15 cellular contexts compared by ENCODE assay signal in the genomic region with DNA sequence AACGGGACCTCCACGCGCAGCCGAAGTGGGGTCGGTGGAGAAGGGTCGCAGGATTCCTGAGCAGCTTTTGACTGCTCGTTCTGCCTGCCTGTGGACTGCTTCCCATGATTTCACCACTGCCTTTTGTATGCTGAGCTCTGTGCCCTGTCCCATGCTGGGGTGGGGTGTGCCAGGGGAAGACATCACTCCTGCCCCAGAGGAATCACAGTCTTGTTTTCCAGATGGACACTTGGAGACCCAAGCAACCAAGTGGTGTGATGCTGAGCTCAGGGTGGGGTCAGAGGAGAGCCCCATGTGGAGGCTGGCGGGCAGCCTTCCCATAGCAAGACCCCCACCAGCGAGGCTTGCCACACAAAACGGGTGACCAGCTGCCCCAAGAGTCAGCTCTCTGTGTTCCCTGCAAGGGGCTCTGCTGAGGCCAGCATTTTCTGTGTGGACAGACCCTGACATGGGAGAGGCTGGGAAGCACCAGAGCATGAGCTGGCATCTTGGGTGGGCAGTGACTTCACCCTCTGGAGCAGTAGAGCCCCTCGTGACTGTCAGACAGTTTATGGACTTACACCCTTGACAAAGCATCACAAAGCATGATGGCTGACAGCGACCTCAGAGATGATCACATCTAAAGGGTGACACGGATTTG.
A peak's percentile ranks its signal among the peaks of the same experiment; 100 is the strongest.
DNase-seq lines count a peak whose midpoint lies in the region; ATAC-seq lines count a peak whose summit lies in the region.
"Had no signal": no experiment of that assay in that cellular context is flagged by ENCODE, and none has a peak within 500 bp of the region (broad histone marks: within the 10 kb centered on the region; RNA-seq: fewer than 3 reads in every experiment).

No MANE protein-coding gene starts in this region.

- H3K9me3 Mint-ChIP-seq in activated CD4-positive, alpha-beta T cell treated with anti-CD3 and anti-CD28 coated beads, Interleukin-2, amount 10 ng/mL, durations not matched to agents 24 days and 14 days, result no peaks in the 10 kb centered on the region
- H3K9me3 Mint-ChIP-seq: CD8-positive, alpha-beta memory T cell; GM23338 had no signal

- H3K4me3 Mint-ChIP-seq in activated CD4-positive, alpha-beta T cell treated with anti-CD3 and anti-CD28 coated beads, Interleukin-2, amount 10 ng/mL, durations not matched to agents 24 days and 14 days, result no peak overlapping the region
- H3K4me3 Mint-ChIP-seq: CD8-positive, alpha-beta memory T cell; GM23338 had no signal

- no peak overlapping the region for H3K27ac Mint-ChIP-seq in activated CD4-positive, alpha-beta T cell treated with anti-CD3 and anti-CD28 coated beads, Interleukin-2, amount 10 ng/mL, durations not matched to agents 24 days and 14 days
- H3K27ac Mint-ChIP-seq: GM23338 had no signal

- H3K36me3 Mint-ChIP-seq in activated CD4-positive, alpha-beta T cell treated with anti-CD3 and anti-CD28 coated beads, Interleukin-2, amount 10 ng/mL, durations not matched to agents 24 days and 14 days (ENCODE audit: low read depth), result no peaks in the 10 kb centered on the region

- peaks cover under 1% of the 10 kb centered on the region for H3K4me1 Mint-ChIP-seq in activated CD4-positive, alpha-beta T cell treated with anti-CD3 and anti-CD28 coated beads, Interleukin-2, amount 10 ng/mL, durations not matched to agents 24 days and 14 days

- H3K27ac ChIP-seq in caudate nucleus (ENCODE audit: low read depth, low read length) (peak overlapping the region; percentile 96), layer of hippocampus (ENCODE audit: low read depth, low read length) (peak overlapping the region; percentile 99)
- H3K27ac ChIP-seq: 22Rv1, BLaER1 had no signal

- H3K27me3 Mint-ChIP-seq in activated CD4-positive, alpha-beta T cell treated with anti-CD3 and anti-CD28 coated beads, Interleukin-2, amount 10 ng/mL, durations not matched to agents 24 days and 14 days, result peaks cover under 1% of the 10 kb centered on the region
- H3K27me3 Mint-ChIP-seq: CD8-positive, alpha-beta memory T cell had no signal

- intact Hi-C loops in activated CD4-positive, alpha-beta T cell treated with anti-CD3 and anti-CD28 coated beads, Interleukin-2, amount 10 ng/mL, durations not matched to agents 24 days and 14 days (cut with micrococcal nuclease), result no loop called here

- no peak for ATAC-seq in HG03442 (IDR thresholded peaks at IDR 0.05; ENCODE audit: unreplicated experiment)
- ATAC-seq: GM23338 had no signal

- peak; percentile 63 for DNase-seq in Ammon's horn (ENCODE audit: low spot score)
- DNase-seq in caudate nucleus (lab: John Stamatoyannopoulos, UW), result peak in 38 of 61 donors; percentile 23 to 85 (median 57)
- DNase-seq in nucleus accumbens (lab: John Stamatoyannopoulos, UW), result peak in 30 of 56 donors; percentile 31 to 79 (median 48)
- no peak for DNase-seq in NCI-H2227 treated with DMSO at 0.1 percent for 48 hours (lab: John Stamatoyannopoulos, UW)
- no peak for DNase-seq in activated CD4-positive, alpha-beta T cell treated with anti-CD3 and anti-CD28 coated beads, Interleukin-2, amount 10 ng/mL, durations not matched to agents 24 days and 14 days
- no peak for DNase-seq in stimulated activated CD4-positive, alpha-beta T cell treated with anti-CD3 and anti-CD28 coated beads, Interleukin-1b, Interleukin-23, amount 100 ng/mL, for 48 hours
- DNase-seq: Caco-2; CD8-positive, alpha-beta memory T cell; GF-D8; H7 had no signal

- H3K27me3 ChIP-seq in layer of hippocampus (ENCODE audit: control insufficient read depth, insufficient read depth, low read length), result no peaks in the 10 kb centered on the region
- H3K27me3 ChIP-seq: BLaER1 had no signal

Comparison
In these comparisons a context has a peak if more than half of its experiments do, and no peak if none do; other contexts are left out.
1. DNase-seq: peak in Ammon's horn (single experiment), caudate nucleus (38 of 61) and nucleus accumbens (30 of 56); none in NCI-H2227 treated with DMSO at 0.1 percent for 48 hours (single experiment), activated CD4-positive, alpha-beta T cell treated with anti-CD3 and anti-CD28 coated beads, Interleukin-2, amount 10 ng/mL, durations not matched to agents 24 days and 14 days (single experiment) and stimulated activated CD4-positive, alpha-beta T cell treated with anti-CD3 and anti-CD28 coated beads, Interleukin-1b, Interleukin-23, amount 100 ng/mL, for 48 hours (single experiment).